Comparison of ENCODE assay signal across 13 cellular contexts in the genomic region with DNA sequence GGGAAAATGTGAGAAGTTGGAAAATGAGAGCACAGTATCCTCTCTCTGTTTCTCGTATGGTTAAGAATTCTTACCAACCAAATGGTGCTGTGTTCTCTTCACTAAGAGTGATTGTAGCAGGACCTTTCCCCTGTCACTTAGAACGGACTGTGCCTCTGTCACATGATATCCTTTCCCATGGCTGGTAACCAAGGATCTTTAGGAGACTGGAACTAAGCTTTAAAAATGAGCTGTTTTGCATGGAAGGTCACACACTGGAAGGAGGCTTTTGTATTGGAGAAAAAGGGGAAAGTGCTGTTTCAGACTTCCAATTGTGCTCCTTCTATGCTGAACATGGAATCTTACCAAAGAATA.
DNase-seq lines count a peak whose midpoint lies in the region; ATAC-seq and TF ChIP-seq lines count a peak whose summit lies in the region.
"Had no signal": no experiment of that assay in that cellular context is flagged by ENCODE, and none has a peak within 500 bp of the region (broad histone marks: within the 10 kb centered on the region; RNA-seq: fewer than 3 reads in every experiment).

No MANE protein-coding gene starts in this region.

- no peak overlapping the region for H3K4me3 Mint-ChIP-seq in natural killer cell treated with Interleukin-12 subunit alpha and Interleukin-12 subunit beta and Interleukin-15 and Interleukin-18, amount 100 ng/mL, for 72 hours
- H3K4me3 Mint-ChIP-seq: stimulated activated naive CD8-positive, alpha-beta T cell treated with anti-CD3 and anti-CD28 coated beads, Interleukin-15, amount 100 ng/mL, for 72 hours; T-cell had no signal

- no peaks in the 10 kb centered on the region for H3K9me3 Mint-ChIP-seq in natural killer cell treated with Interleukin-12 subunit alpha and Interleukin-12 subunit beta and Interleukin-15 and Interleukin-18, amount 100 ng/mL, for 72 hours
- H3K9me3 Mint-ChIP-seq: stimulated activated naive CD8-positive, alpha-beta T cell treated with anti-CD3 and anti-CD28 coated beads, Interleukin-15, amount 100 ng/mL, for 72 hours; T-cell had no signal

- H3K27ac Mint-ChIP-seq in natural killer cell treated with Interleukin-12 subunit alpha and Interleukin-12 subunit beta and Interleukin-15 and Interleukin-18, amount 100 ng/mL, for 72 hours = no peak overlapping the region
- H3K27ac Mint-ChIP-seq: stimulated activated naive CD8-positive, alpha-beta T cell treated with anti-CD3 and anti-CD28 coated beads, Interleukin-15, amount 100 ng/mL, for 72 hours; T-cell had no signal

- POLR2A ChIA-PET in HEK293T (lab: Yijun Ruan, JAX) = no interaction called here

- H3K27me3 Mint-ChIP-seq in natural killer cell treated with Interleukin-12 subunit alpha and Interleukin-12 subunit beta and Interleukin-15 and Interleukin-18, amount 100 ng/mL, for 72 hours = no peaks in the 10 kb centered on the region
- H3K27me3 Mint-ChIP-seq: stimulated activated naive CD8-positive, alpha-beta T cell treated with anti-CD3 and anti-CD28 coated beads, Interleukin-15, amount 100 ng/mL, for 72 hours had no signal

- CTCF ChIA-PET in HEK293T (lab: Yijun Ruan, JAX) = no interaction called here

- DNase-seq in HEK293T (ENCODE audit: extremely low spot score) = peak; percentile 8
- DNase-seq in cerebellar cortex (ENCODE audit: low spot score) = peak; percentile 31
- peak; percentile 90 for DNase-seq in left kidney (ENCODE audit: low read depth, low spot score)
- peak; percentile 36 for DNase-seq in renal cortical epithelial cell (ENCODE audit: low read depth)
- no peak for DNase-seq in NCI-H1092 (lab: John Stamatoyannopoulos, UW)
- no peak for DNase-seq in natural killer cell treated with Interleukin-12 subunit alpha and Interleukin-12 subunit beta and Interleukin-15 and Interleukin-18, amount 100 ng/mL, for 72 hours (ENCODE audit: low spot score)
- no peak for DNase-seq in activated T-cell treated with anti-CD3 and anti-CD28 coated beads, Interleukin-2, amount 50 U/mL, for 1 hour
- DNase-seq: activated CD4-positive, alpha-beta T cell treated with anti-CD3 and anti-CD28 coated beads, Interleukin-2, amount 50 U/mL, for 4 hours; cerebellar nuclear complex; occipital lobe; stimulated activated naive CD8-positive, alpha-beta T cell treated with anti-CD3 and anti-CD28 coated beads, Interleukin-15, amount 100 ng/mL, for 72 hours; T-cell had no signal

- no peaks in the 10 kb centered on the region for H3K36me3 Mint-ChIP-seq in natural killer cell treated with Interleukin-12 subunit alpha and Interleukin-12 subunit beta and Interleukin-15 and Interleukin-18, amount 100 ng/mL, for 72 hours
- H3K36me3 Mint-ChIP-seq: T-cell had no signal

- ATAC-seq in HG03457 (IDR thresholded peaks at IDR 0.05; ENCODE audit: unreplicated experiment) = no peak
- ATAC-seq in natural killer cell treated with Interleukin-12 subunit alpha and Interleukin-12 subunit beta and Interleukin-15 and Interleukin-18, amount 100 ng/mL, for 72 hours = no peak
- ATAC-seq: stimulated activated naive CD8-positive, alpha-beta T cell treated with anti-CD3 and anti-CD28 coated beads, Interleukin-15, amount 100 ng/mL, for 72 hours; T-cell had no signal

- H3K4me1 Mint-ChIP-seq in natural killer cell treated with Interleukin-12 subunit alpha and Interleukin-12 subunit beta and Interleukin-15 and Interleukin-18, amount 100 ng/mL, for 72 hours (ENCODE audit: low read depth in 2 of 2) = peaks cover 0 to 4% of the 10 kb centered on the region in 2 donors
- H3K4me1 Mint-ChIP-seq: stimulated activated naive CD8-positive, alpha-beta T cell treated with anti-CD3 and anti-CD28 coated beads, Interleukin-15, amount 100 ng/mL, for 72 hours; T-cell had no signal

TF ChIP-seq in HEK293T, 16 proteins besides CTCF, POLR2A, EP300 and RAD21:
- TF ChIP-seq FOXM1 (IDR thresholded peaks at IDR 0.05; ENCODE audit: borderline replicate concordance) (no peak), ELF4 (IDR thresholded peaks at IDR 0.05) (no peak), LEF1 (IDR thresholded peaks at IDR 0.05; ENCODE audit: borderline replicate concordance) (no peak), L3MBTL2 (conservative IDR thresholded peaks at IDR 0.05) (no peak), HDGF (IDR thresholded peaks at IDR 0.05; ENCODE audit: borderline replicate concordance) (no peak), BHLHE40 (IDR thresholded peaks at IDR 0.05; ENCODE audit: borderline replicate concordance) (no peak), FOXA1 (IDR thresholded peaks at IDR 0.05) (no peak), TARDBP (IDR thresholded peaks at IDR 0.05) (no peak), ZNF384 (IDR thresholded peaks at IDR 0.05) (no peak), SP1 (IDR thresholded peaks at IDR 0.05) (no peak), CTBP1 (IDR thresholded peaks at IDR 0.05; ENCODE audit: borderline replicate concordance) (no peak), SUZ12 (IDR thresholded peaks at IDR 0.05) (no peak), ARNT (IDR thresholded peaks at IDR 0.05) (no peak), NFRKB (IDR thresholded peaks at IDR 0.05) (no peak), FOXK2 (IDR thresholded peaks at IDR 0.05) (no peak)
- TF ChIP-seq, protein P1, sequence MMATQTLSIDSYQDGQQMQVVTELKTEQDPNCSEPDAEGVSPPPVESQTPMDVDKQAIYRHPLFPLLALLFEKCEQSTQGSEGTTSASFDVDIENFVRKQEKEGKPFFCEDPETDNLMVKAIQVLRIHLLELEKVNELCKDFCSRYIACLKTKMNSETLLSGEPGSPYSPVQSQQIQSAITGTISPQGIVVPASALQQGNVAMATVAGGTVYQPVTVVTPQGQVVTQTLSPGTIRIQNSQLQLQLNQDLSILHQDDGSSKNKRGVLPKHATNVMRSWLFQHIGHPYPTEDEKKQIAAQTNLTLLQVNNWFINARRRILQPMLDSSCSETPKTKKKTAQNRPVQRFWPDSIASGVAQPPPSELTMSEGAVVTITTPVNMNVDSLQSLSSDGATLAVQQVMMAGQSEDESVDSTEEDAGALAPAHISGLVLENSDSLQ (IDR thresholded peaks at IDR 0.05) = no peak

Comparison
In these comparisons a context has a peak if more than half of its experiments do, and no peak if none do; other contexts are left out.
1. DNase-seq: peak in HEK293T (single experiment), cerebellar cortex (single experiment), left kidney (single experiment) and renal cortical epithelial cell (single experiment); none in NCI-H1092 (single experiment), natural killer cell treated with Interleukin-12 subunit alpha and Interleukin-12 subunit beta and Interleukin-15 and Interleukin-18, amount 100 ng/mL, for 72 hours (single experiment) and activated T-cell treated with anti-CD3 and anti-CD28 coated beads, Interleukin-2, amount 50 U/mL, for 1 hour (single experiment).